ENCODE assay signal across 24 cellular contexts in the genomic region with DNA sequence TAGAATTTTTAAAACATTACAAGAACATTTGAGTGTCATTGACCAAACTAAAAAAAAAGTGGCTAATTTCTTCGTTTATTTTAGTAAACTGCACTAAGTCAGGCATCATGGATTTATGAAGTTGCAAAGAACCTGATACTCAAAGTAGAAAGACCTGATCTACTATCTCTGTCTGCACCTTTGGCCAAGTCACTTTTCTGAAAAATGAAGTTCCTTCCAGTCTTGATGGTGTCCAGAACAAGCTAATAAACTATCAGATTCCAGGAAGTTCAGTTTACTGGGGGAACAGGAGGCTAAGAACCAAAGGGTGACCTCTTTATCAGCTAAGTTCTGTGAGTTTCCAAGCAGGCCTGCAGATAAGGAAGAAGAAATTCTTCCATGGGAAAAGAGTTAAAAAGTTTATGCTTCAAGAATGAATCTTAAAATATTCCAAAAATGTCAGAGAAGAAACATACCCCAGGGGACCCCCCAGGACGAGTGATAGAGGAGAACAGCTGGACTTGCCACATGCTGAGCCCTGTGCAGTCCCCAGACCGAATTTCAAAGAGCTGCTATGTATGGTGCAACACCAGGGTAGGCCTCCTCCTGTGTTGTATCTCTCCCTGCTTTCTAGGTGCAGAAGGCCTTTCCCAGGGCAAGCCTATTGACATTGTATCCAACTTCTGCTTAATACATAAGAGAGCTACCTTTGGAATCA.
DNase-seq lines count a peak whose midpoint lies in the region; ATAC-seq and TF ChIP-seq lines count a peak whose summit lies in the region.
"Had no signal": no experiment of that assay in that cellular context is flagged by ENCODE, and none has a peak within 500 bp of the region (broad histone marks: within the 10 kb centered on the region; RNA-seq: fewer than 3 reads in every experiment).

No MANE protein-coding gene starts in this region.

- peaks cover 19% of the 10 kb centered on the region; the same call in 1 of the 2 replicates for H3K9me2 ChIP-seq in GM23338 (ENCODE audit: insufficient read depth)

- H3K36me3 Mint-ChIP-seq in GM23338 (ENCODE audit: low read depth) (no peaks in the 10 kb centered on the region), nephron (ENCODE audit: low read depth) (no peaks in the 10 kb centered on the region)
- H3K36me3 Mint-ChIP-seq: activated naive CD4-positive, alpha-beta T cell treated with anti-CD3 and anti-CD28 coated beads, Interleukin-2, amount 50 U/mL, for 24 hours had no signal

- H3K9me3 ChIP-seq in SJCRH30 (replicated peaks): no peaks in the 10 kb centered on the region
- H3K9me3 ChIP-seq: ascending aorta, psoas muscle, tibial artery had no signal

- H2AFZ ChIP-seq in GM23338: no peak overlapping the region

- no peak overlapping the region for H3K4me2 ChIP-seq in GM23338

- H3K4me3 Mint-ChIP-seq in GM23338 (no peak overlapping the region), nephron (no peak overlapping the region)
- H3K4me3 Mint-ChIP-seq: activated naive CD4-positive, alpha-beta T cell treated with anti-CD3 and anti-CD28 coated beads, Interleukin-2, amount 50 U/mL, for 24 hours; CD4-positive, alpha-beta T cell; neural crest cell had no signal

- H3K79me2 ChIP-seq in GM23338 (replicated peaks; ENCODE audit: insufficient read depth): no peaks in the 10 kb centered on the region

- H3K4me3 ChIP-seq in GM23338 (no peak overlapping the region), SJCRH30 (no peak overlapping the region), fibroblast of pulmonary artery (replicated peaks; ENCODE audit: low read depth, low read length) (no peak overlapping the region)
- H3K4me3 ChIP-seq: ascending aorta, psoas muscle, tibial artery had no signal

- no peaks in the 10 kb centered on the region for H3K27me3 Mint-ChIP-seq in GM23338 (ENCODE audit: insufficient read depth, low read depth, poor library complexity)
- H3K27me3 Mint-ChIP-seq in nephron (ENCODE audit: low read depth): no peaks in the 10 kb centered on the region
- H3K27me3 Mint-ChIP-seq: activated naive CD4-positive, alpha-beta T cell treated with anti-CD3 and anti-CD28 coated beads, Interleukin-2, amount 50 U/mL, for 24 hours; CD4-positive, alpha-beta T cell had no signal

- TF ChIP-seq CTCF in GM23338 (conservative IDR thresholded peaks at IDR 0.05; ENCODE audit: low read depth in 2 of 2): no peak
- no peak for TF ChIP-seq CTCF in fibroblast of pulmonary artery (IDR thresholded peaks at IDR 0.05; ENCODE audit: low read length, missing control alignments)
- no peak for TF ChIP-seq CTCF in nephron (IDR thresholded peaks at IDR 0.05; ENCODE audit: unreplicated experiment in 3 of 3)

- H4K20me1 ChIP-seq in GM23338 (replicated peaks; ENCODE audit: insufficient read depth): no peaks in the 10 kb centered on the region

- DNase-seq in GM23338 (ENCODE audit: low spot score) (no peak), SJCRH30 (peak; percentile 95), fibroblast of pulmonary artery (ENCODE audit: low read depth) (peak; percentile 36), H4 (ENCODE audit: low spot score) (no peak), hippocampal formation (lab: John Stamatoyannopoulos, UW) (no peak)
- DNase-seq: activated CD4-positive, alpha-beta T cell treated with anti-CD3 and anti-CD28 coated beads for 48 hours; CD4-positive, alpha-beta T cell; DMS153; effector memory CD4-positive, alpha-beta T cell; NCI-H1092; NCI-H2029; NCI-H2227 treated with DMSO at 0.1 percent for 48 hours; NCI-H748 treated with DMSO at 0.1 percent for 48 hours; stimulated activated CD4-positive, alpha-beta T cell treated with anti-CD3 and anti-CD28 coated beads, Interleukin-4, amount 100 ng/mL, for 24 hours; stimulated activated naive CD8-positive, alpha-beta T cell treated with anti-CD3 and anti-CD28 coated beads, Interleukin-15, Interleukin-2, amounts not matched to agents 100 U/mL and 50 U/mL, for 24 hours; tibial artery had no signal

- H3K36me3 ChIP-seq in GM23338 (ENCODE audit: insufficient read depth): no peaks in the 10 kb centered on the region
- H3K36me3 ChIP-seq in SJCRH30: no peaks in the 10 kb centered on the region
- H3K36me3 ChIP-seq: ascending aorta, tibial artery had no signal

- peak; percentile 35; the same call in 1 of the 3 replicates for ATAC-seq in GM23338
- ATAC-seq in GM21825 (IDR thresholded peaks at IDR 0.05; ENCODE audit: unreplicated experiment): no peak
- no peak for ATAC-seq in GM19397 (IDR thresholded peaks at IDR 0.05; ENCODE audit: unreplicated experiment)
- ATAC-seq: esophagus mucosa; stimulated activated naive CD8-positive, alpha-beta T cell treated with anti-CD3 and anti-CD28 coated beads, Interleukin-15, Interleukin-2, amounts not matched to agents 100 U/mL and 50 U/mL, for 24 hours had no signal

- no peak overlapping the region for H3K27ac ChIP-seq in GM23338 (ENCODE audit: low read depth)
- peak overlapping the region; percentile 82 for H3K27ac ChIP-seq in SJCRH30
- H3K27ac ChIP-seq: psoas muscle had no signal

- no peaks in the 10 kb centered on the region for H3F3A ChIP-seq in GM23338 (replicated peaks; ENCODE audit: low read depth)

- no peaks in the 10 kb centered on the region for H3K4me1 ChIP-seq in GM23338 (ENCODE audit: insufficient read depth)
- peaks cover 55% of the 10 kb centered on the region for H3K4me1 ChIP-seq in SJCRH30

- H3K4me1 Mint-ChIP-seq in GM23338 (peaks cover 8% of the 10 kb centered on the region), nephron (peaks cover 37% of the 10 kb centered on the region)
- H3K4me1 Mint-ChIP-seq: activated naive CD4-positive, alpha-beta T cell treated with anti-CD3 and anti-CD28 coated beads, Interleukin-2, amount 50 U/mL, for 24 hours; neural crest cell had no signal

- no peaks in the 10 kb centered on the region for H3K27me3 ChIP-seq in GM23338 (ENCODE audit: insufficient read depth)
- H3K27me3 ChIP-seq in SJCRH30: no peaks in the 10 kb centered on the region
- H3K27me3 ChIP-seq: ascending aorta, tibial artery had no signal

- H3K9me3 Mint-ChIP-seq in GM23338: no peaks in the 10 kb centered on the region; the same call in 2 of the 3 replicates
- peaks cover 4% of the 10 kb centered on the region for H3K9me3 Mint-ChIP-seq in nephron
- H3K9me3 Mint-ChIP-seq: activated naive CD4-positive, alpha-beta T cell treated with anti-CD3 and anti-CD28 coated beads, Interleukin-2, amount 50 U/mL, for 24 hours; CD4-positive, alpha-beta T cell; neural crest cell had no signal

- H3K27ac Mint-ChIP-seq in GM23338: no peak overlapping the region
- peak overlapping the region; percentile 36 to 66 (median 42) for H3K27ac Mint-ChIP-seq in nephron
- H3K27ac Mint-ChIP-seq: activated naive CD4-positive, alpha-beta T cell treated with anti-CD3 and anti-CD28 coated beads, Interleukin-2, amount 50 U/mL, for 24 hours; CD4-positive, alpha-beta T cell had no signal

TF ChIP-seq in GM23338, 12 proteins besides CTCF, POLR2A, EP300 and RAD21:
- TF ChIP-seq REST (IDR thresholded peaks at IDR 0.05; ENCODE audit: unreplicated experiment) (no peak), JUNB (IDR thresholded peaks at IDR 0.05; ENCODE audit: unreplicated experiment) (no peak)

Comparison
In these comparisons a context has a peak if more than half of its experiments do, and no peak if none do; other contexts are left out.
1. DNase-seq: peak in SJCRH30 (2 of 2) and fibroblast of pulmonary artery (single experiment); none in GM23338 (single experiment), H4 (single experiment) and hippocampal formation (0 of 2).